9 cellular contexts compared by ENCODE assay signal in genomic region chr3:188052229-188052965, GRCh38.
DNase-seq lines count a peak whose midpoint lies in the region; ATAC-seq and TF ChIP-seq lines count a peak whose summit lies in the region.
"Had no signal": no experiment of that assay in that cellular context is flagged by ENCODE, and none has a peak within 500 bp of the region (broad histone marks: within the 10 kb centered on the region; RNA-seq: fewer than 3 reads in every experiment).

No MANE protein-coding gene starts in this region.

- no peaks in the 10 kb centered on the region for H3K36me3 ChIP-seq in sigmoid colon

- no peak for ATAC-seq in HG03457 (IDR thresholded peaks at IDR 0.05; ENCODE audit: unreplicated experiment)
- no peak for ATAC-seq in HG02759 (IDR thresholded peaks at IDR 0.05; ENCODE audit: unreplicated experiment)

- H3K27ac ChIP-seq in caudate nucleus (ENCODE audit: low read depth, low read length) (peak overlapping the region; percentile 95), sigmoid colon (peak overlapping the region; percentile 87 to 96 (median 90))

- no peaks in the 10 kb centered on the region for H3K27me3 ChIP-seq in sigmoid colon

- peak overlapping the region in 3 of 4 donors; percentile 10 to 13 (median 12) for H3K4me3 ChIP-seq in sigmoid colon

- TF ChIP-seq CTCF in sigmoid colon (IDR thresholded peaks at IDR 0.05): peak; percentile 67 to 86 (median 72)

- H3K4me1 ChIP-seq in sigmoid colon: peaks cover 0 to 38% (median 37%) of the 10 kb centered on the region in 4 donors

- DNase-seq in HuH-7 (ENCODE audit: low spot score) (peak; percentile 25), caudate nucleus (lab: John Stamatoyannopoulos, UW) (peak; percentile 78 to 100 (median 97)), iris pigment epithelial cell (ENCODE audit: low read depth) (peak; percentile 57), sigmoid colon (peak; percentile 99), cortex of kidney (lab: John Stamatoyannopoulos, UW) (no peak), LoVo (ENCODE audit: low spot score) (no peak)
- DNase-seq: activated naive CD8-positive, alpha-beta T cell treated with anti-CD3 and anti-CD28 coated beads for 36 hours had no signal

- H3K9me3 ChIP-seq in sigmoid colon: no peaks in the 10 kb centered on the region

- no peak for TF ChIP-seq POLR2A in sigmoid colon (IDR thresholded peaks at IDR 0.05)

- WGBS in sigmoid colon, 2 donors: 37 to 57% methylated on average over 15 of the region's 15 CpGs

- intact Hi-C loops in sigmoid colon (cut with DNase I): loop anchor here (1.0 to 10.0 kb wide), 10 partner anchors 100 to 896 kb away; partner anchors contain the start of gene BCL6

- peak; percentile 22 to 94 (median 61) for TF ChIP-seq EP300 in sigmoid colon (IDR thresholded peaks at IDR 0.05)

Comparison
In these comparisons a context has a peak if more than half of its experiments do, and no peak if none do; other contexts are left out.
1. DNase-seq: peak in HuH-7 (single experiment), caudate nucleus (61 of 61), iris pigment epithelial cell (single experiment) and sigmoid colon (single experiment); none in cortex of kidney (single experiment) and LoVo (single experiment).